ENCODE assay signal across 27 cellular contexts in genomic region chr9:109922617-109923260, GRCh38.
DNase-seq lines count a peak whose midpoint lies in the region; ATAC-seq, FAIRE-seq and TF ChIP-seq lines count a peak whose summit lies in the region.
"Had no signal": no experiment of that assay in that cellular context is flagged by ENCODE, and none has a peak within 500 bp of the region (broad histone marks: within the 10 kb centered on the region; RNA-seq: fewer than 3 reads in every experiment).

No MANE protein-coding gene starts in this region.

- no peak for TF ChIP-seq CTCF in OCI-LY7 (conservative IDR thresholded peaks at IDR 0.05; ENCODE audit: low read length)
- TF ChIP-seq CTCF in psoas muscle (IDR thresholded peaks at IDR 0.05): no peak
- TF ChIP-seq CTCF in HFFc6 (IDR thresholded peaks at IDR 0.05): no peak

- DNase-seq in ACHN (peak; percentile 6), NCI-H1092 (lab: John Stamatoyannopoulos, UW) (peak; percentile 34), OCI-LY7 (ENCODE audit: low spot score) (no peak), psoas muscle (no peak), HFFc6 (no peak), DMS79 (lab: John Stamatoyannopoulos, UW) (no peak), H54 (ENCODE audit: insufficient read length, low spot score) (no peak)
- DNase-seq: activated CD4-positive, alpha-beta T cell treated with anti-CD3 and anti-CD28 coated beads, Interleukin-2, amount 10 ng/mL, durations not matched to agents 7 days and 5 days; foreskin keratinocyte; hippocampal formation; NCI-H187 treated with DMSO at 0.1 percent for 48 hours; NCI-H345; Peyer's patch; small intestine; stimulated activated naive CD4-positive, alpha-beta T cell; thyroid gland had no signal

- no peaks in the 10 kb centered on the region for H4K20me1 ChIP-seq in OCI-LY7 (ENCODE audit: insufficient read depth, low read length)
- H4K20me1 ChIP-seq: BLaER1 had no signal

- H3K27ac ChIP-seq in OCI-LY7 (ENCODE audit: low read depth, low read length, poor library complexity, severe bottlenecking): no peak overlapping the region
- peak overlapping the region; percentile 54 for H3K27ac ChIP-seq in psoas muscle
- H3K27ac ChIP-seq: A549, BLaER1, epithelial cell of prostate, foreskin keratinocyte, Peyer's patch, SJSA1, thyroid gland had no signal

- H3K4me1 Mint-ChIP-seq in HFFc6 (ENCODE audit: low read depth): peaks cover 13% of the 10 kb centered on the region

- H2AFZ ChIP-seq in OCI-LY7 (ENCODE audit: low read length): peak overlapping the region; percentile 51; the same call in 1 of the 2 replicates

- 0 to 14% (median 7%) methylated on average over 1 of the region's 1 CpG for WGBS in psoas muscle, 3 donors

- no peak for FAIRE-seq in H54 (lab: Jason Lieb, UNC)
- FAIRE-seq: A549, H1, small intestine had no signal

- no peak overlapping the region for H3K27ac Mint-ChIP-seq in HFFc6
- H3K27ac Mint-ChIP-seq: activated CD4-positive, alpha-beta T cell treated with anti-CD3 and anti-CD28 coated beads, Interleukin-2, amount 10 ng/mL, durations not matched to agents 7 days and 5 days; activated naive CD8-positive, alpha-beta T cell; activated T-helper 17 cell treated with anti-CD3 and anti-CD28 coated beads, Interleukin-2, amount 50 U/mL, for 72 hours; progenitor cell of endocrine pancreas; T-helper 1 cell treated with Interleukin-12 subunit alpha and Interleukin-12 subunit beta and Interleukin-4 antibody, amounts not matched to agents 30 μg/mL and 1 μg/mL, for 36 hours had no signal

- H3K36me3 ChIP-seq in OCI-LY7 (ENCODE audit: insufficient read depth, low read length) (no peaks in the 10 kb centered on the region), psoas muscle (ENCODE audit: insufficient read depth in 1 of 2, low read depth in 1 of 2) (no peaks in the 10 kb centered on the region)
- H3K36me3 ChIP-seq: BLaER1, Peyer's patch, thyroid gland had no signal

- no peak for TF ChIP-seq POLR2A in H54 (IDR thresholded peaks at IDR 0.05; ENCODE audit: low read depth, low read length)

- CTCF ChIA-PET in OCI-LY7 (lab: Charles Lee; ENCODE audit: unreplicated experiment): no interaction called here

- intact Hi-C loops in OCI-LY7 (cut with micrococcal nuclease; ENCODE audit: unreplicated experiment) (no loop called here), psoas muscle (cut with DNase I) (no loop called here)

- no TSS peak for BruUV-seq in OCI-LY7 (replicated peaks; lab: Mats Ljungman, UMichigan)

- no peaks in the 10 kb centered on the region for H3K79me2 ChIP-seq in OCI-LY7 (ENCODE audit: insufficient read depth, low read depth, low read length)

- H3K4me3 Mint-ChIP-seq in HFFc6: no peak overlapping the region
- H3K4me3 Mint-ChIP-seq: activated CD4-positive, alpha-beta T cell treated with anti-CD3 and anti-CD28 coated beads, Interleukin-2, amount 10 ng/mL, durations not matched to agents 7 days and 5 days; activated naive CD8-positive, alpha-beta T cell; activated T-helper 17 cell treated with anti-CD3 and anti-CD28 coated beads, Interleukin-2, amount 50 U/mL, for 72 hours; T-helper 1 cell treated with Interleukin-12 subunit alpha and Interleukin-12 subunit beta and Interleukin-4 antibody, amounts not matched to agents 30 μg/mL and 1 μg/mL, for 36 hours had no signal

- peaks cover 8% of the 10 kb centered on the region; the same call in 1 of the 2 replicates for H3K36me3 Mint-ChIP-seq in HFFc6 (ENCODE audit: low read depth)
- H3K36me3 Mint-ChIP-seq: activated naive CD8-positive, alpha-beta T cell had no signal

- no peaks in the 10 kb centered on the region for H3K27me3 ChIP-seq in psoas muscle (ENCODE audit: insufficient read depth in 3 of 3, low read length in 2 of 3)
- H3K27me3 ChIP-seq: BLaER1, foreskin keratinocyte, Peyer's patch, SJSA1, thyroid gland had no signal

- POLR2A ChIA-PET in OCI-LY7 (lab: Charles Lee): interaction anchor here (0.5 to 15.2 kb wide), 12 partner anchors 9 to 227 kb away, joined by 3 to 224 read pairs (median 7); no protein-coding TSS in a partner anchor

- no peaks in the 10 kb centered on the region for H3K9me3 ChIP-seq in OCI-LY7 (ENCODE audit: low read length)
- H3K9me3 ChIP-seq in psoas muscle: no peaks in the 10 kb centered on the region
- H3K9me3 ChIP-seq: A549, BLaER1, Peyer's patch, SJSA1, thyroid gland had no signal

- in situ Hi-C loops in ACHN (cut with HindIII; ENCODE audit: low pct_ligation_motif_present, low pct_unique_long_range_greater_than_20kb, low sequenced_read_pairs): no loop called here

- ATAC-seq in psoas muscle: peak in 1 of 4 donors; percentile 17
- ATAC-seq in HG02973 (IDR thresholded peaks at IDR 0.05; ENCODE audit: unreplicated experiment): no peak
- ATAC-seq: activated T-helper 17 cell treated with anti-CD3 and anti-CD28 coated beads, Interleukin-2, amount 50 U/mL, for 72 hours; foreskin keratinocyte had no signal

- H3K4me3 ChIP-seq in OCI-LY7 (ENCODE audit: low read depth, low read length, poor library complexity, severe bottlenecking) (no peak overlapping the region), psoas muscle (no peak overlapping the region)
- H3K4me3 ChIP-seq: A549, BLaER1, lung, Peyer's patch, SJSA1, thyroid gland had no signal

- H3K9me2 ChIP-seq in OCI-LY7 (ENCODE audit: insufficient read depth, low read length): no peaks in the 10 kb centered on the region

- H3K4me2 ChIP-seq in OCI-LY7 (ENCODE audit: low read length): no peak overlapping the region
- H3K4me2 ChIP-seq: A549, BLaER1 had no signal

- H3K4me1 ChIP-seq in OCI-LY7 (ENCODE audit: insufficient read depth, low read length, poor library complexity, severe bottlenecking) (peaks cover 74% of the 10 kb centered on the region), psoas muscle (peaks cover 34% of the 10 kb centered on the region)
- H3K4me1 ChIP-seq: A549, foreskin keratinocyte, SJSA1, thyroid gland had no signal

- H3K27me3 Mint-ChIP-seq in HFFc6 (ENCODE audit: insufficient read depth): no peaks in the 10 kb centered on the region; the same call in 1 of the 2 replicates
- H3K27me3 Mint-ChIP-seq: activated CD4-positive, alpha-beta T cell treated with anti-CD3 and anti-CD28 coated beads, Interleukin-2, amount 10 ng/mL, durations not matched to agents 7 days and 5 days; activated naive CD8-positive, alpha-beta T cell had no signal

- no peaks in the 10 kb centered on the region for H3K9me3 Mint-ChIP-seq in HFFc6
- H3K9me3 Mint-ChIP-seq: activated CD4-positive, alpha-beta T cell treated with anti-CD3 and anti-CD28 coated beads, Interleukin-2, amount 10 ng/mL, durations not matched to agents 7 days and 5 days; activated T-helper 17 cell treated with anti-CD3 and anti-CD28 coated beads, Interleukin-2, amount 50 U/mL, for 72 hours had no signal

Comparison
In these comparisons a context has a peak if more than half of its experiments do, and no peak if none do; other contexts are left out.
1. DNase-seq: peak in ACHN (single experiment) and NCI-H1092 (single experiment); none in OCI-LY7 (single experiment), psoas muscle (0 of 2), HFFc6 (single experiment), DMS79 (single experiment) and H54 (single experiment).